In genomic region chr1:14404847-14405246, GRCh38 we compare ENCODE assay signal across 14 cellular contexts.
"Had no signal": no experiment of that assay in that cellular context is flagged by ENCODE, and none has a peak within 500 bp of the region (broad histone marks: within the 10 kb centered on the region; RNA-seq: fewer than 3 reads in every experiment).

No MANE protein-coding gene starts in this region.

- ATAC-seq: foreskin keratinocyte, left lobe of liver had no signal

- H3K27ac ChIP-seq: brain microvascular endothelial cell, foreskin keratinocyte, stomach, thoracic aorta had no signal

- H3K27me3 ChIP-seq: brain microvascular endothelial cell, foreskin keratinocyte, stomach had no signal

- H3K9me3 Mint-ChIP-seq: central memory CD8-positive, alpha-beta T cell; naive B cell had no signal

- H3K9me3 ChIP-seq: stomach, thoracic aorta had no signal

- H3K36me3 Mint-ChIP-seq: naive B cell had no signal

- DNase-seq: activated CD4-positive, CD25-positive, alpha-beta regulatory T cell treated with anti-CD3 and anti-CD28 coated beads, Interleukin-2, amount 50 U/mL, for 72 hours; activated naive CD4-positive, alpha-beta T cell; anterior cingulate cortex; brain microvascular endothelial cell; effector memory CD4-positive, alpha-beta T cell; foreskin keratinocyte; glutamatergic neuron; naive B cell; stimulated activated CD4-positive, alpha-beta T cell treated with anti-CD3 and anti-CD28 coated beads, Interleukin-12 subunit alpha, Interleukin-12 subunit beta, amount 100 ng/mL, for 4 hours; stimulated activated CD4-positive, alpha-beta T cell treated with anti-CD3 and anti-CD28 coated beads, Interleukin-2, amount 100 ng/mL, for 24 hours; stomach had no signal

- H3K4me3 ChIP-seq: stomach, thoracic aorta had no signal

- H3K36me3 ChIP-seq: brain microvascular endothelial cell, stomach, thoracic aorta had no signal

- H3K4me3 Mint-ChIP-seq: central memory CD8-positive, alpha-beta T cell; naive B cell had no signal

- H3K4me1 ChIP-seq: foreskin keratinocyte, stomach had no signal

- H3K27ac Mint-ChIP-seq: naive B cell had no signal

- H3K4me1 Mint-ChIP-seq: central memory CD8-positive, alpha-beta T cell; naive B cell had no signal
